14 cellular contexts compared by ENCODE assay signal in genomic region chr2:43348904-43349725, GRCh38.
DNase-seq lines count a peak whose midpoint lies in the region; ATAC-seq and TF ChIP-seq lines count a peak whose summit lies in the region.
"Had no signal": no experiment of that assay in that cellular context is flagged by ENCODE, and none has a peak within 500 bp of the region (broad histone marks: within the 10 kb centered on the region; RNA-seq: fewer than 3 reads in every experiment).

No MANE protein-coding gene starts in this region.

- intact Hi-C loops in Right ventricle myocardium inferior (cut with DNase I) = loop anchor here (5.0 kb wide), 1 partner anchor 133 kb away; no protein-coding TSS in a partner anchor
- intact Hi-C loops in cardiac septum (cut with DNase I) = loop anchor here (5.0 kb wide), 1 partner anchor 133 kb away; no protein-coding TSS in a partner anchor
- intact Hi-C loops in ovary (cut with DNase I) = loop anchor here in 2 of 4 donors (10.0 kb wide), 2 partner anchors 46 to 384 kb away; no protein-coding TSS in a partner anchor
- intact Hi-C loops in aorta (cut with DNase I) = no loop called here

- H3K27me3 ChIP-seq in ovary (no peaks in the 10 kb centered on the region), aorta (ENCODE audit: control insufficient read depth in 1 of 2, insufficient read depth in 2 of 2, low read length in 1 of 2) (no peaks in the 10 kb centered on the region)

- peak; percentile 18 for ATAC-seq in Right ventricle myocardium inferior
- ATAC-seq in aorta (ENCODE audit: low FRiP score) = peak; percentile 21
- ATAC-seq in HG02642 (IDR thresholded peaks at IDR 0.05; ENCODE audit: poor library complexity, unreplicated experiment) = no peak
- ATAC-seq: activated CD8-positive, alpha-beta T cell treated with anti-CD3 and anti-CD28 coated beads, Interleukin-2, amount 10 ng/mL, durations not matched to agents 7 days and 5 days had no signal

- H3K9me3 ChIP-seq in ovary (no peaks in the 10 kb centered on the region), aorta (ENCODE audit: control insufficient read depth, low read length) (no peaks in the 10 kb centered on the region)

- H3K27ac ChIP-seq in ovary (peak overlapping the region; percentile 51 to 68), aorta (ENCODE audit: low read depth in 1 of 2, low read length in 2 of 2) (peak overlapping the region; percentile 18 to 43)

- WGBS in ovary, 3 donors = 3% methylated on average over 1 of the region's 1 CpG
- 3 to 5% methylated on average over 1 of the region's 1 CpG for WGBS in aorta, 2 donors

- H3K36me3 ChIP-seq in ovary (no peaks in the 10 kb centered on the region), aorta (ENCODE audit: control insufficient read depth in 1 of 2, insufficient read depth in 2 of 2, low read length in 1 of 2) (no peaks in the 10 kb centered on the region)

- DNase-seq in Right ventricle myocardium inferior (ENCODE audit: missing footprints) = no peak
- no peak for DNase-seq in cardiac septum (ENCODE audit: low spot score)
- peak; percentile 86 for DNase-seq in fibroblast of villous mesenchyme (ENCODE audit: low read depth)
- no peak for DNase-seq in ovary
- DNase-seq in aorta = no peak
- DNase-seq in GM13977 (ENCODE audit: low spot score) = no peak
- DNase-seq in activated T-cell treated with anti-CD3 and anti-CD28 coated beads, Interleukin-2, amount 50 U/mL, for 48 hours = no peak
- DNase-seq: activated CD8-positive, alpha-beta T cell treated with anti-CD3 and anti-CD28 coated beads, Interleukin-2, amount 10 ng/mL, durations not matched to agents 7 days and 5 days; activated naive CD8-positive, alpha-beta T cell treated with anti-CD3 and anti-CD28 coated beads, Interleukin-2, amount 10 ng/mL, durations not matched to agents 7 days and 5 days; midbrain; NCI-H446 treated with DMSO at 0.1 percent for 48 hours; stimulated activated naive CD4-positive, alpha-beta T cell treated with Interleukin-2 at 50 U/mL for 16 hours; T-helper 1 cell had no signal

- H3K4me3 ChIP-seq in fibroblast of villous mesenchyme (ENCODE audit: low read depth, low read length) = no peak overlapping the region
- no peak overlapping the region for H3K4me3 ChIP-seq in ovary
- no peak overlapping the region for H3K4me3 ChIP-seq in aorta (ENCODE audit: low read length in 2 of 2)

- TF ChIP-seq POLR2A in ovary (IDR thresholded peaks at IDR 0.05) = no peak

- TF ChIP-seq CTCF in fibroblast of villous mesenchyme (IDR thresholded peaks at IDR 0.05; ENCODE audit: insufficient read depth, low read depth, low read length) = no peak
- TF ChIP-seq CTCF in ovary (IDR thresholded peaks at IDR 0.05) = no peak
- TF ChIP-seq CTCF in GM13977 (IDR thresholded peaks at IDR 0.05; ENCODE audit: extremely low read depth, insufficient read depth, missing control alignments) = no peak

- TF ChIP-seq EP300 in ovary (IDR thresholded peaks at IDR 0.05) = no peak

- in situ Hi-C loops in GM13977 (cut with MboI; ENCODE audit: low pct_unique_long_range_greater_than_20kb, low sequenced_read_pairs, unreplicated experiment) = no loop called here

- H3K4me1 ChIP-seq in ovary (ENCODE audit: insufficient read depth) (peaks cover 33% of the 10 kb centered on the region), aorta (ENCODE audit: control insufficient read depth in 1 of 2, insufficient read depth in 2 of 2, low read length in 2 of 2) (peaks cover 0 to 13% of the 10 kb centered on the region in 2 donors)

Comparison
In these comparisons a context has a peak if more than half of its experiments do, and no peak if none do; other contexts are left out.
1. intact Hi-C loops: an anchor here in Right ventricle myocardium inferior (5.0 kb wide) and cardiac septum (5.0 kb wide); none called in aorta.